In genomic region chr20:12262747-12263146, GRCh38 we compare ENCODE assay signal across 28 cellular contexts.
"Had no signal": no experiment of that assay in that cellular context is flagged by ENCODE, and none has a peak within 500 bp of the region (broad histone marks: within the 10 kb centered on the region; RNA-seq: fewer than 3 reads in every experiment).

No MANE protein-coding gene starts in this region.

- DNase-seq: effector CD8-positive, alpha-beta T cell; endodermal cell; foreskin keratinocyte; heart left ventricle; kidney; left lung; mesenchymal stem cell; mucosa of descending colon; naive thymus-derived CD4-positive, alpha-beta T cell; nucleus accumbens; stimulated activated CD4-positive, alpha-beta T cell treated with anti-CD3 and anti-CD28 coated beads, Interleukin-12 subunit alpha, Interleukin-12 subunit beta, amount 100 ng/mL, for 4 hours; stimulated activated CD4-positive, alpha-beta T cell treated with anti-CD3 and anti-CD28 coated beads, Interleukin-1b, Interleukin-23, amount 100 ng/mL, for 48 hours; stimulated activated CD4-positive, alpha-beta T cell treated with anti-CD3 and anti-CD28 coated beads, Interleukin-4, amount 100 ng/mL, for 1 hour; stimulated activated CD8-positive, alpha-beta memory T cell treated with anti-CD3 and anti-CD28 coated beads, Interleukin-4, amount 100 ng/mL, for 48 hours; stimulated activated naive CD4-positive, alpha-beta T cell; stimulated activated naive CD8-positive, alpha-beta T cell treated with anti-CD3 and anti-CD28 coated beads, Interleukin-15, amount 100 ng/mL, for 72 hours; thyroid gland; trophoblast cell had no signal

- H3K27ac ChIP-seq: epithelial cell of prostate, foreskin keratinocyte, gastroesophageal sphincter, heart left ventricle, hepatocyte, left lung, prostate gland, right atrium auricular region, suprapubic skin, thyroid gland, vagina had no signal

- H3K9me3 ChIP-seq: gastroesophageal sphincter, heart left ventricle, left lung, mucosa of descending colon, prostate gland, right atrium auricular region, suprapubic skin, thyroid gland, vagina had no signal

- ATAC-seq: esophagus mucosa; foreskin keratinocyte; gastroesophageal sphincter; heart left ventricle; left lung; mucosa of descending colon; naive thymus-derived CD4-positive, alpha-beta T cell; sciatic nerve; stimulated activated naive CD8-positive, alpha-beta T cell treated with anti-CD3 and anti-CD28 coated beads, Interleukin-15, amount 100 ng/mL, for 72 hours had no signal

- H3K4me1 ChIP-seq: foreskin keratinocyte, gastroesophageal sphincter, left lung, prostate gland, right atrium auricular region, suprapubic skin, thyroid gland had no signal

- H3K36me3 ChIP-seq: gastroesophageal sphincter, heart left ventricle, left lung, prostate gland, right atrium auricular region, suprapubic skin, thyroid gland, vagina had no signal

- H3K27me3 ChIP-seq: foreskin keratinocyte, gastroesophageal sphincter, heart left ventricle, hepatocyte, left lung, right atrium auricular region, suprapubic skin, thyroid gland, vagina had no signal

- H3K4me3 ChIP-seq: gastroesophageal sphincter, heart left ventricle, hepatocyte, left lung, mucosa of descending colon, prostate gland, right atrium auricular region, smooth muscle cell, suprapubic skin, thyroid gland, vagina had no signal
